Comparison of ENCODE assay signal across 8 cellular contexts in genomic region chr10:25356609-25357008, GRCh38.
"Had no signal": no experiment of that assay in that cellular context is flagged by ENCODE, and none has a peak within 500 bp of the region (broad histone marks: within the 10 kb centered on the region; RNA-seq: fewer than 3 reads in every experiment).

No MANE protein-coding gene starts in this region.

- DNase-seq: IMR-90, KBM-7, KG1 had no signal

- H3K4me2 ChIP-seq: KMS-11 had no signal

- H3K27ac ChIP-seq: HL-60, KMS-11 had no signal

- H3K27me3 Mint-ChIP-seq: IgD-negative memory B cell had no signal

- ATAC-seq: HepG2 had no signal

- FAIRE-seq: HepG2, HTR-8/SVneo had no signal

- H3K9ac ChIP-seq: KMS-11 had no signal
